ENCODE assay signal across 8 cellular contexts in genomic region chr2:54665436-54665856, GRCh38. TPM values are rescaled to one million over a fixed set of nuclear protein-coding genes. Genes with fewer than 3 reads are reported as not detected.
DNase-seq lines count a peak whose midpoint lies in the region; ATAC-seq and TF ChIP-seq lines count a peak whose summit lies in the region.

No MANE protein-coding gene starts in this region.

- ATAC-seq in HG03196 (IDR thresholded peaks at IDR 0.05; ENCODE audit: unreplicated experiment) (peak; percentile 48), left lobe of liver (peak; percentile 35), HG02678 (IDR thresholded peaks at IDR 0.05; ENCODE audit: unreplicated experiment) (no peak), GM19035 (IDR thresholded peaks at IDR 0.05; ENCODE audit: unreplicated experiment) (no peak)
- peak; percentile 74 for ATAC-seq in stimulated activated effector memory CD8-positive, alpha-beta T cell treated with anti-CD3 and anti-CD28 coated beads, Interleukin-12 subunit alpha, Interleukin-12 subunit beta, amount 100 ng/mL, for 72 hours

- DNase-seq in DMS114 treated with DMSO at 0.1 percent for 48 hours (lab: John Stamatoyannopoulos, UW; ENCODE audit: unreplicated experiment) (peak; percentile 7), RPMI8226 (peak; percentile 63), mammary epithelial cell (no peak), left lobe of liver (ENCODE audit: low spot score) (no peak)
- peak in 1 of 2 donors; percentile 33 for DNase-seq in stimulated activated effector memory CD8-positive, alpha-beta T cell treated with anti-CD3 and anti-CD28 coated beads, Interleukin-12 subunit alpha, Interleukin-12 subunit beta, amount 100 ng/mL, for 72 hours (ENCODE audit: low spot score in 2 of 2)

- peaks cover 3% of the 10 kb centered on the region for H3K79me2 ChIP-seq in mammary epithelial cell (ENCODE audit: insufficient read depth, low read length)

- H3K36me3 ChIP-seq in mammary epithelial cell (ENCODE audit: insufficient read depth, low read length): peaks cover 40% of the 10 kb centered on the region

- 57% methylated on average over 3 of the region's 3 CpGs for WGBS in mammary epithelial cell (ENCODE audit: low coverage, missing lambda C conversion rate)

- no peak overlapping the region for H3K4me2 ChIP-seq in mammary epithelial cell (ENCODE audit: insufficient read depth, low read depth, low read length)

- H3K4me3 Mint-ChIP-seq in stimulated activated effector memory CD8-positive, alpha-beta T cell treated with anti-CD3 and anti-CD28 coated beads, Interleukin-12 subunit alpha, Interleukin-12 subunit beta, amount 100 ng/mL, for 72 hours: no peak overlapping the region

- BruUV-seq in mammary epithelial cell (replicated peaks; lab: Mats Ljungman, UMichigan): no TSS peak

- H3K9me3 ChIP-seq in mammary epithelial cell (replicated peaks; ENCODE audit: insufficient read depth, low read length): no peaks in the 10 kb centered on the region

- no peak overlapping the region for H3K4me3 ChIP-seq in mammary epithelial cell (replicated peaks in 1 of 3; ENCODE audit: insufficient read depth in 1 of 3, low read depth in 2 of 3, low read length in 3 of 3)

- peak; percentile 57 to 62 for TF ChIP-seq CTCF in mammary epithelial cell (conservative IDR thresholded peaks at IDR 0.05 in 1 of 2, IDR thresholded peaks at IDR 0.05 in 1 of 2; ENCODE audit: extremely low read depth in 1 of 2, insufficient read depth in 1 of 2, low read depth in 1 of 2, low read length in 2 of 2)

- CTCF ChIA-PET in mammary epithelial cell (lab: Charles Lee; ENCODE audit: low non-redundant PET): interaction anchor here (0.7 to 1.1 kb wide), 5 partner anchors 39 to 235 kb away, joined by 3 to 9 read pairs (median 3); no protein-coding TSS in a partner anchor

- H3K4me1 Mint-ChIP-seq in stimulated activated effector memory CD8-positive, alpha-beta T cell treated with anti-CD3 and anti-CD28 coated beads, Interleukin-12 subunit alpha, Interleukin-12 subunit beta, amount 100 ng/mL, for 72 hours: peaks cover 6% of the 10 kb centered on the region

- dilution Hi-C loops in mammary epithelial cell (cut with HindIII; ENCODE audit: low sequenced_read_pairs): no loop called here

- no peak overlapping the region for H2AFZ ChIP-seq in mammary epithelial cell (ENCODE audit: low read depth, low read length)

- peaks cover 88% of the 10 kb centered on the region for H3K36me3 Mint-ChIP-seq in stimulated activated effector memory CD8-positive, alpha-beta T cell treated with anti-CD3 and anti-CD28 coated beads, Interleukin-12 subunit alpha, Interleukin-12 subunit beta, amount 100 ng/mL, for 72 hours

- no peaks in the 10 kb centered on the region for H3K27me3 ChIP-seq in mammary epithelial cell (ENCODE audit: insufficient read depth, low read length)

- intact Hi-C loops in mammary epithelial cell (cut with micrococcal nuclease): loop anchor here (1.0 to 2.0 kb wide), 2 partner anchors 39 to 173 kb away; no protein-coding TSS in a partner anchor

- no peak overlapping the region for H3K9ac ChIP-seq in mammary epithelial cell (ENCODE audit: insufficient read depth, low read length)

- no peaks in the 10 kb centered on the region for H3K9me3 Mint-ChIP-seq in stimulated activated effector memory CD8-positive, alpha-beta T cell treated with anti-CD3 and anti-CD28 coated beads, Interleukin-12 subunit alpha, Interleukin-12 subunit beta, amount 100 ng/mL, for 72 hours

- no peak overlapping the region for H3K27ac Mint-ChIP-seq in stimulated activated effector memory CD8-positive, alpha-beta T cell treated with anti-CD3 and anti-CD28 coated beads, Interleukin-12 subunit alpha, Interleukin-12 subunit beta, amount 100 ng/mL, for 72 hours

- H4K20me1 ChIP-seq in mammary epithelial cell (ENCODE audit: insufficient read depth, low read length): no peaks in the 10 kb centered on the region

- no peak overlapping the region for H3K27ac ChIP-seq in mammary epithelial cell (ENCODE audit: insufficient read depth, low read depth, low read length)

- in situ Hi-C loops in mammary epithelial cell (cut with MboI; ENCODE audit: low sequenced_read_pairs in 2 of 2): no loop called here

- peaks cover 24% of the 10 kb centered on the region for H3K4me1 ChIP-seq in mammary epithelial cell (ENCODE audit: insufficient read depth, low read length)

RNA-seq across cellular contexts. Expression of gene EML6, which starts 58.0 kb away (rescaled TPM):
- total RNA-seq in mammary epithelial cell (under 1 TPM; 0.83 to 0.94 TPM), left lobe of liver (1.6 TPM)
- 0.37 TPM for polyA plus RNA-seq in mammary epithelial cell
- not detected for polyA minus RNA-seq in mammary epithelial cell

Comparison
In these comparisons a context has a peak if more than half of its experiments do, and no peak if none do; other contexts are left out.
1. DNase-seq: peak in DMS114 treated with DMSO at 0.1 percent for 48 hours (single experiment) and RPMI8226 (single experiment); none in mammary epithelial cell (single experiment) and left lobe of liver (single experiment).
2. ATAC-seq: peak in HG03196 (single experiment), left lobe of liver (single experiment) and stimulated activated effector memory CD8-positive, alpha-beta T cell treated with anti-CD3 and anti-CD28 coated beads, Interleukin-12 subunit alpha, Interleukin-12 subunit beta, amount 100 ng/mL, for 72 hours (single experiment); none in HG02678 (single experiment) and GM19035 (single experiment).